23 cellular contexts compared by ENCODE assay signal in the genomic region with DNA sequence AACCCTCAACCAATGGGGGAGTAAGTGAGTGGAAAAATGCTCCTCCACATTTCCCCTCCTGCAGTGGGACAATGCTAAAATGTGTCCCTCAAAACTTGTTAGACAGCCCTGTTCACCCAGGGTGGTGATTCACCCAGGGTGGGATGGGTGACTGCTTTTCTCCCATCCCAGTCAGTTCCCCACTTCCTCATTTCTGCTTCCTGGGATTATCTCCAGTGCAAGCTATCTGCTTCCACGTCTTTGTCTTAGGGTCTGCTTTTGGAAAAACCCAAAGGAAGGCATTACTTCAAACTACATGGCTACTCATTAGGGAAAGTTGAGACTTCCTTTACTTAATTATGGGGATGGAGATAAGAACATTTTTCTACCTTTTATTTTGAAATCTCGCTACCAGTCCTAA. TPM values are rescaled to one million over a fixed set of nuclear protein-coding genes. Genes with fewer than 3 reads are reported as not detected.
"Had no signal": no experiment of that assay in that cellular context is flagged by ENCODE, and none has a peak within 500 bp of the region (broad histone marks: within the 10 kb centered on the region; RNA-seq: fewer than 3 reads in every experiment).

No MANE protein-coding gene starts in this region.

- H3K9me3 ChIP-seq: MG63, SK-N-SH had no signal

- DNase-seq: KBM-7, MG63, NCI-H1092 treated with DMSO at 0.1 percent for 48 hours, NCI-H1436, NCI-H187, NCI-H2029, NCI-H2081 treated with DMSO at 0.1 percent for 48 hours, NCI-H2171, NCI-H226, NCI-H446, NCI-H510A, NCI-H524 treated with DMSO at 0.1 percent for 48 hours, NCI-H69, NCI-H774, PC-3, SHP77, SK-N-SH had no signal

- ATAC-seq: Panc1, PC-3 had no signal

- H3K4me2 ChIP-seq: SK-N-SH had no signal

- H3K9ac ChIP-seq: SK-N-SH had no signal

- H3K36me3 ChIP-seq: MG63 had no signal

- H3K27me3 ChIP-seq: MG63 had no signal

- FAIRE-seq: HTR-8/SVneo had no signal

- H3K4me3 ChIP-seq: MG63 had no signal

- H3K27ac ChIP-seq: HL-60, RWPE1 had no signal

RNA-seq across cellular contexts. Expression of gene ETNPPL, which starts 45.5 kb away (rescaled TPM):
- total RNA-seq: OCI-LY7, PC-3 had no signal
- polyA plus RNA-seq: IgD-negative memory B cell, SK-N-SH had no signal
